Comparison of ENCODE assay signal across 2 cellular contexts in the genomic region with DNA sequence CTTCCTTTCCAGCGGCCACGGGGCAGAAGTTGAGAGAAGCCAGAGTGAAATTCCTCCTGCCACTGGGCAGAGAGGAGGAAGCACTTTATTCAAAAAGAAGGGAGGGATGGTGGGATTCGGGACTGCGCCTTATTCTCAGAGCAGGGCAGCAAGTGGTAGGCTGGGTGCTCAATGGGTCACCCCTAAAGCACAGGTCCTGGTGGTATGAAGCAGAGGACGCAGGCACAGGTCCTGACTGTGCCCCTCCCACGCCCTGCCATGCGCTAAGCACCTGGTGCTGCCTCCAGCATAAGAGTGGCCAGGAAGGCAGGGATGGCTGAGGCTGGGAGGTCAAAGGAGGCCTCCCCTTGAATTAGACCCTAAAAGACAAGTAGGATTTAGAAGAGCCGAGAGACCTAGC.
TF ChIP-seq lines count a peak whose summit lies in the region.

No MANE protein-coding gene starts in this region.

TF ChIP-seq in SK-N-SH, 30 proteins besides CTCF, POLR2A, EP300 and RAD21 (continued from another document):
- TF ChIP-seq, protein P1, sequence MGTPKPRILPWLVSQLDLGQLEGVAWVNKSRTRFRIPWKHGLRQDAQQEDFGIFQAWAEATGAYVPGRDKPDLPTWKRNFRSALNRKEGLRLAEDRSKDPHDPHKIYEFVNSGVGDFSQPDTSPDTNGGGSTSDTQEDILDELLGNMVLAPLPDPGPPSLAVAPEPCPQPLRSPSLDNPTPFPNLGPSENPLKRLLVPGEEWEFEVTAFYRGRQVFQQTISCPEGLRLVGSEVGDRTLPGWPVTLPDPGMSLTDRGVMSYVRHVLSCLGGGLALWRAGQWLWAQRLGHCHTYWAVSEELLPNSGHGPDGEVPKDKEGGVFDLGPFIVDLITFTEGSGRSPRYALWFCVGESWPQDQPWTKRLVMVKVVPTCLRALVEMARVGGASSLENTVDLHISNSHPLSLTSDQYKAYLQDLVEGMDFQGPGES (IDR thresholded peaks at IDR 0.05; ENCODE audit: low read depth, low read length) = no peak
- TF ChIP-seq, protein P2, sequence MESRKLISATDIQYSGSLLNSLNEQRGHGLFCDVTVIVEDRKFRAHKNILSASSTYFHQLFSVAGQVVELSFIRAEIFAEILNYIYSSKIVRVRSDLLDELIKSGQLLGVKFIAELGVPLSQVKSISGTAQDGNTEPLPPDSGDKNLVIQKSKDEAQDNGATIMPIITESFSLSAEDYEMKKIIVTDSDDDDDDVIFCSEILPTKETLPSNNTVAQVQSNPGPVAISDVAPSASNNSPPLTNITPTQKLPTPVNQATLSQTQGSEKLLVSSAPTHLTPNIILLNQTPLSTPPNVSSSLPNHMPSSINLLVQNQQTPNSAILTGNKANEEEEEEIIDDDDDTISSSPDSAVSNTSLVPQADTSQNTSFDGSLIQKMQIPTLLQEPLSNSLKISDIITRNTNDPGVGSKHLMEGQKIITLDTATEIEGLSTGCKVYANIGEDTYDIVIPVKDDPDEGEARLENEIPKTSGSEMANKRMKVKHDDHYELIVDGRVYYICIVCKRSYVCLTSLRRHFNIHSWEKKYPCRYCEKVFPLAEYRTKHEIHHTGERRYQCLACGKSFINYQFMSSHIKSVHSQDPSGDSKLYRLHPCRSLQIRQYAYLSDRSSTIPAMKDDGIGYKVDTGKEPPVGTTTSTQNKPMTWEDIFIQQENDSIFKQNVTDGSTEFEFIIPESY (IDR thresholded peaks at IDR 0.05; ENCODE audit: borderline replicate concordance, low read depth) = no peak
- no peak for TF ChIP-seq MEF2A (IDR thresholded peaks at IDR 0.05; ENCODE audit: borderline replicate concordance, low read depth)
- TF ChIP-seq, protein P3, sequence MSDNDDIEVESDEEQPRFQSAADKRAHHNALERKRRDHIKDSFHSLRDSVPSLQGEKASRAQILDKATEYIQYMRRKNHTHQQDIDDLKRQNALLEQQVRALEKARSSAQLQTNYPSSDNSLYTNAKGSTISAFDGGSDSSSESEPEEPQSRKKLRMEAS (IDR thresholded peaks at IDR 0.05; ENCODE audit: low read depth) = no peak
TF ChIP-seq in SK-N-SH: peak in this region for 0.

TF ChIP-seq in SK-N-SH treated with all-trans-retinoic acid at 6 μM for 48 hours, 23 proteins besides CTCF, POLR2A, EP300 and RAD21 (continued from another document):
- TF ChIP-seq RARB (CRISPR knock-in tag; IDR thresholded peaks at IDR 0.05) (no peak), CSDC2 (CRISPR knock-in tag; IDR thresholded peaks at IDR 0.05) (no peak), ZNF8 (CRISPR knock-in tag; IDR thresholded peaks at IDR 0.05) (no peak), PPARA (CRISPR knock-in tag; IDR thresholded peaks at IDR 0.05; ENCODE audit: borderline replicate concordance) (no peak)
